Comparison of ENCODE assay signal across 8 cellular contexts in the genomic region with DNA sequence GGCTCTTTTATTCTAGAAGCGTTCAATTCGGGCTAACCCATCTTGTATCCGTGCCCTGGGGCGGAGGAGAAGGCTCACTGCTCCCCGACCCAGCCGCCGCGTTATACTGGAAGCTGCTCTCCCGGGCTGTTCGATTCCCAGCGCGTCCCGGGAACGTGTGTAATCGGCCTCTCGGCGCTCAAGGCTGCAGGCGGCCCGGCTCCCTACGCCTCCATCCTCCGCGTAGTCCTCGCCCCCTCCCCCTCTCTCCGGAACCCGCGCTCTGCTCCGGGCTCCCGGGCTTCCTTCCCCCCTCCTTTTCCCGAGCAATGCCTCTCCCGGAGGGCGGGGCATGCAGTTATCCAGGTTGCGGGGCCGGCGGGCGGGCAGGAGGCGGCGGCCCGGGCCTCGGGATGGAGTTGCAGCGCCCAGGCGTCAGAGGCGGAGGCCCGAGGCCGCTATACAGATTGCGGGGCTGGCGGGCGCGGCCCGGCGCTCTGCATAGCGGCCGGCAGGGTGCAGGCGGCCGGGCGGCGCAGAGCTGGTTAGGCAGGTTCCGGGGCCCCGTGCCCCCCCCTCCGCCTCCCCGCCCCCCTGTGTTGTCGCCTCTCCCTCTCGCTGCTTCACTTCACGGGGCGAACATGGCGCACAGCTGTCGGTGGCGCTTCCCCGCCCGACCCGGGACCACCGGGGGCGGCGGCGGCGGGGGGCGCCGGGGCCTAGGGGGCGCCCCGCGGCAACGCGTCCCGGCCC. TPM values are rescaled to one million over a fixed set of nuclear protein-coding genes. Genes with fewer than 3 reads are reported as not detected.
A peak's percentile ranks its signal among the peaks of the same experiment; 100 is the strongest.
DNase-seq lines count a peak whose midpoint lies in the region; ATAC-seq and TF ChIP-seq lines count a peak whose summit lies in the region.

A gene (plus strand): TSS at position 600 of the 732 bp plus-strand sequence. CDS start 21 bp downstream, at position 621.

- in situ Hi-C loops in HAP-1 (cut with MboI; ENCODE audit: low sequenced_read_pairs) = no loop called here

- H3K4me1 Mint-ChIP-seq in stimulated activated naive CD8-positive, alpha-beta T cell treated with anti-CD3 and anti-CD28 coated beads, Interleukin-15, amount 100 ng/mL, for 72 hours = peaks cover 39% of the 10 kb centered on the region

- H3F3A ChIP-seq in MM.1S (ENCODE audit: insufficient read depth, low read length) (peaks cover 31% of the 10 kb centered on the region; the same call in 1 of the 2 replicates), neural cell (ENCODE audit: insufficient read depth, low read length, poor library complexity, severe bottlenecking) (peaks cover 9% of the 10 kb centered on the region)

- no peak for TF ChIP-seq CTCF in MM.1S (IDR thresholded peaks at IDR 0.05; ENCODE audit: low read length)
- peak; percentile 76 for TF ChIP-seq CTCF in neural cell (IDR thresholded peaks at IDR 0.05; ENCODE audit: poor library complexity, severe bottlenecking)

- H3K4me2 ChIP-seq in MM.1S (ENCODE audit: low read depth, low read length) (peak within 1 kb of the TSS; percentile 99), neural cell (ENCODE audit: low read length) (peak within 1 kb of the TSS; percentile 90)

- H3K27me3 ChIP-seq in HAP-1 (ENCODE audit: low read depth) = no peaks in the 10 kb centered on the region
- H3K27me3 ChIP-seq in MM.1S (replicated peaks; ENCODE audit: insufficient read depth, low read length) = no peaks in the 10 kb centered on the region
- H3K27me3 ChIP-seq in neural cell (ENCODE audit: insufficient read depth, low read depth, low read length) = no peaks in the 10 kb centered on the region

- H3K9me3 Mint-ChIP-seq in stimulated activated naive CD8-positive, alpha-beta T cell treated with anti-CD3 and anti-CD28 coated beads, Interleukin-15, amount 100 ng/mL, for 72 hours = no peaks in the 10 kb centered on the region

- H3K4me3 Mint-ChIP-seq in stimulated activated naive CD8-positive, alpha-beta T cell treated with anti-CD3 and anti-CD28 coated beads, Interleukin-15, amount 100 ng/mL, for 72 hours = peak within 1 kb of the TSS; percentile 97 to 99

- DNase-seq in EL = peak; percentile 98
- peak; percentile 94 to 100 for DNase-seq in HAP-1 (ENCODE audit: low spot score in 2 of 2)
- DNase-seq in MM.1S = peak; percentile 94
- DNase-seq in SHP77 treated with DMSO at 0.1 percent for 48 hours (lab: John Stamatoyannopoulos, UW) = peak; percentile 93
- peak; percentile 97 for DNase-seq in activated effector memory CD4-positive, alpha-beta T cell treated with anti-CD3 and anti-CD28 coated beads, Interleukin-2, amount 50 U/mL, for 16 hours
- peak; percentile 88 for DNase-seq in fibroblast of the conjunctiva (ENCODE audit: low read depth)
- DNase-seq in stimulated activated naive CD8-positive, alpha-beta T cell treated with anti-CD3 and anti-CD28 coated beads, Interleukin-15, amount 100 ng/mL, for 72 hours = peak; percentile 96 to 98

- H3K4me1 ChIP-seq in HAP-1 (peaks cover 26% of the 10 kb centered on the region), MM.1S (ENCODE audit: low read length) (peaks cover 12% of the 10 kb centered on the region)

- H3K79me2 ChIP-seq in MM.1S (ENCODE audit: low read length) = peaks cover 46% of the 10 kb centered on the region
- H3K79me2 ChIP-seq in neural cell (replicated peaks; ENCODE audit: insufficient read depth, low read length) = peaks cover 44% of the 10 kb centered on the region

- H3K36me3 ChIP-seq in HAP-1 (replicated peaks) (peaks cover 9% of the 10 kb centered on the region), MM.1S (replicated peaks; ENCODE audit: insufficient read depth, low read length) (no peaks in the 10 kb centered on the region), neural cell (ENCODE audit: insufficient read depth, low read length) (no peaks in the 10 kb centered on the region)

- H3K9me3 ChIP-seq in HAP-1 (no peaks in the 10 kb centered on the region), MM.1S (replicated peaks; ENCODE audit: insufficient read depth, low read length) (no peaks in the 10 kb centered on the region), neural cell (ENCODE audit: low read length) (no peaks in the 10 kb centered on the region)

- H3K27me3 Mint-ChIP-seq in stimulated activated naive CD8-positive, alpha-beta T cell treated with anti-CD3 and anti-CD28 coated beads, Interleukin-15, amount 100 ng/mL, for 72 hours = no peaks in the 10 kb centered on the region

- H3K27ac ChIP-seq in MM.1S (ENCODE audit: low read length) (peak within 1 kb of the TSS; percentile 89; the same call in 1 of the 2 replicates), neural cell (ENCODE audit: low read length) (peak within 1 kb of the TSS; percentile 98)

- peak; percentile 63 for TF ChIP-seq EP300 in neural cell (conservative IDR thresholded peaks at IDR 0.05; ENCODE audit: poor library complexity, severe bottlenecking)

- peaks cover 21% of the 10 kb centered on the region for H4K20me1 ChIP-seq in MM.1S (ENCODE audit: insufficient read depth, low read length)
- H4K20me1 ChIP-seq in neural cell (ENCODE audit: insufficient read depth) = peaks cover 28% of the 10 kb centered on the region

- H2AFZ ChIP-seq in MM.1S (ENCODE audit: low read length) (peak within 1 kb of the TSS; percentile 75), neural cell (ENCODE audit: low read depth, low read length) (peak within 1 kb of the TSS; percentile 40)

- H3K27ac Mint-ChIP-seq in stimulated activated naive CD8-positive, alpha-beta T cell treated with anti-CD3 and anti-CD28 coated beads, Interleukin-15, amount 100 ng/mL, for 72 hours = peak within 1 kb of the TSS; percentile 98

- no peak for TF ChIP-seq RAD21 in neural cell (conservative IDR thresholded peaks at IDR 0.05)

- H3K9ac ChIP-seq in MM.1S (ENCODE audit: low read length) (peak within 1 kb of the TSS; percentile 85), neural cell (ENCODE audit: low read length) (peak within 1 kb of the TSS; percentile 99)

- H3K9me2 ChIP-seq in MM.1S (replicated peaks; ENCODE audit: insufficient read depth, low read length) = no peaks in the 10 kb centered on the region
- no peaks in the 10 kb centered on the region for H3K9me2 ChIP-seq in neural cell (ENCODE audit: insufficient read depth, low read length)

- H3K4me3 ChIP-seq in HAP-1 = peak within 1 kb of the TSS; percentile 80
- peak within 1 kb of the TSS; percentile 89 for H3K4me3 ChIP-seq in MM.1S (ENCODE audit: low read length)
- peak within 1 kb of the TSS; percentile 96 for H3K4me3 ChIP-seq in neural cell (ENCODE audit: low read length)

- peak; percentile 61 for ATAC-seq in stimulated activated naive CD8-positive, alpha-beta T cell treated with anti-CD3 and anti-CD28 coated beads, Interleukin-15, amount 100 ng/mL, for 72 hours

TF ChIP-seq in neural cell, 6 proteins besides CTCF, POLR2A, EP300 and RAD21:
- TF ChIP-seq POLR2AphosphoS5 (IDR thresholded peaks at IDR 0.05) (peak; percentile 75), EZH2 (IDR thresholded peaks at IDR 0.05; ENCODE audit: borderline replicate concordance, insufficient read depth, low read length, poor library complexity, severe bottlenecking) (no peak), SMC3 (conservative IDR thresholded peaks at IDR 0.05; ENCODE audit: poor library complexity) (no peak), MXI1 (conservative IDR thresholded peaks at IDR 0.05; ENCODE audit: poor library complexity, severe bottlenecking) (peak; percentile 51), TAF1 (IDR thresholded peaks at IDR 0.05; ENCODE audit: low read depth) (peak; percentile 56)
- TF ChIP-seq, protein P1, sequence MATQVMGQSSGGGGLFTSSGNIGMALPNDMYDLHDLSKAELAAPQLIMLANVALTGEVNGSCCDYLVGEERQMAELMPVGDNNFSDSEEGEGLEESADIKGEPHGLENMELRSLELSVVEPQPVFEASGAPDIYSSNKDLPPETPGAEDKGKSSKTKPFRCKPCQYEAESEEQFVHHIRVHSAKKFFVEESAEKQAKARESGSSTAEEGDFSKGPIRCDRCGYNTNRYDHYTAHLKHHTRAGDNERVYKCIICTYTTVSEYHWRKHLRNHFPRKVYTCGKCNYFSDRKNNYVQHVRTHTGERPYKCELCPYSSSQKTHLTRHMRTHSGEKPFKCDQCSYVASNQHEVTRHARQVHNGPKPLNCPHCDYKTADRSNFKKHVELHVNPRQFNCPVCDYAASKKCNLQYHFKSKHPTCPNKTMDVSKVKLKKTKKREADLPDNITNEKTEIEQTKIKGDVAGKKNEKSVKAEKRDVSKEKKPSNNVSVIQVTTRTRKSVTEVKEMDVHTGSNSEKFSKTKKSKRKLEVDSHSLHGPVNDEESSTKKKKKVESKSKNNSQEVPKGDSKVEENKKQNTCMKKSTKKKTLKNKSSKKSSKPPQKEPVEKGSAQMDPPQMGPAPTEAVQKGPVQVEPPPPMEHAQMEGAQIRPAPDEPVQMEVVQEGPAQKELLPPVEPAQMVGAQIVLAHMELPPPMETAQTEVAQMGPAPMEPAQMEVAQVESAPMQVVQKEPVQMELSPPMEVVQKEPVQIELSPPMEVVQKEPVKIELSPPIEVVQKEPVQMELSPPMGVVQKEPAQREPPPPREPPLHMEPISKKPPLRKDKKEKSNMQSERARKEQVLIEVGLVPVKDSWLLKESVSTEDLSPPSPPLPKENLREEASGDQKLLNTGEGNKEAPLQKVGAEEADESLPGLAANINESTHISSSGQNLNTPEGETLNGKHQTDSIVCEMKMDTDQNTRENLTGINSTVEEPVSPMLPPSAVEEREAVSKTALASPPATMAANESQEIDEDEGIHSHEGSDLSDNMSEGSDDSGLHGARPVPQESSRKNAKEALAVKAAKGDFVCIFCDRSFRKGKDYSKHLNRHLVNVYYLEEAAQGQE (IDR thresholded peaks at IDR 0.05; ENCODE audit: borderline replicate concordance) = peak; percentile 73

RNA-seq across cellular contexts. Expression of the gene that starts here (rescaled TPM):
- 16.7 and 24.2 TPM in 2 replicates for polyA plus RNA-seq in neural cell
- 93.2 and 135 TPM in 2 replicates for polyA minus RNA-seq in neural cell

Comparison
In these comparisons a context has a peak if more than half of its experiments do, and no peak if none do; other contexts are left out.
1. Peak in every context shown above with its lines: DNase-seq, ATAC-seq, H3K4me3 ChIP-seq and H3K27ac ChIP-seq.